ENCODE assay signal across 1 cellular context in the genomic region with DNA sequence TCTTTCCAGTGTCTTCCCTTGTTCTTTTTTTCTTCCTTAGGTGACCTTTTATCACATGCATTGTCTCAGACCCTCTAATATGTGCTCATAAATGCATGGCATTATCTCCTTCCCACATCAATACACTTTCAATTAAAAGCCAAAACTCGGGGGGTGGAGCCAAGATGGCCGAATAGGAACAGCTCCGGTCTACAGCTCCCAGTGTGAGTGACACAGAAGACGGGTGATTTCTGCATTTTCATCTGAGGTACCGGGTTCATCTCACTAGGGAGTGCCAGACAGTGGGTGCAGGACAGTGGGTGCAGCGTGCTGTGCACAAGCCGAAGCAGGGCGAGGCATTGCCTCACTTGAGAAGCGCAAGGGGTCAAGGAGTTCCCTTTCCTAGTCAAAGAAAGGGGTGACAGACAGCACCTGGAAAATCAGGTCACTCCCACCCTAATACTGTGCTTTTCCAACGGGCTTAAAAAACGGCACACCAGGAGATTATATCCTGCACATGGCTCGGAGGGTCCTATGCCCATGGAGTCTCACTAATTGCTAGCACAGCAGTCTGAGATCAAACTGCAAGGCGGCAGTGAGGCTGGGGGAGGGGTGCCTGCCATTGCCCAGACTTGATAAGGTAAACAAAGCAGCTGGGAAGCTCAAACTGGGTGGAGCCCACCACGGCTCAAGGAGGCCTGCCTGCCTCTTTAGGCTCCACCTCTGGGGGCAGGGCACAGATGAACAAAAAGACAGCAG.
TF ChIP-seq lines count a peak whose summit lies in the region.
"Not testable (repeated sequence)": the region's sequence is repeated elsewhere in the genome, so short reads cannot be mapped to it uniquely, and the experiment has no call there.

No MANE protein-coding gene starts in this region.

TF ChIP-seq in HepG2, 621 proteins besides CTCF, POLR2A, EP300 and RAD21 (continued from another document):
- TF ChIP-seq ZNF574 (CRISPR knock-in tag; IDR thresholded peaks at IDR 0.05) (0 out of 2 replicates have a peak, but pooled peaks have one; percentile 23), PAXIP1 (CRISPR knock-in tag; conservative IDR thresholded peaks at IDR 0.05) (peak; percentile 27; the same call in 1 of the 2 replicates), FOXA1 (CRISPR knock-in tag; IDR thresholded peaks at IDR 0.05) (peak; percentile 72), GATAD2A (CRISPR knock-in tag; IDR thresholded peaks at IDR 0.05) (peak; percentile 43; the same call in 1 of the 2 replicates), SALL1 (CRISPR knock-in tag; IDR thresholded peaks at IDR 0.05) (peak; percentile 48; the same call in 1 of the 2 replicates), HOXA3 (CRISPR knock-in tag; IDR thresholded peaks at IDR 0.05) (0 out of 2 replicates have a peak, but pooled peaks have one; percentile 27), SP5 (CRISPR knock-in tag; IDR thresholded peaks at IDR 0.05; ENCODE audit: borderline replicate concordance, low read depth) (0 out of 2 replicates have a peak, but pooled peaks have one; percentile 20), ZNF281 (CRISPR knock-in tag; IDR thresholded peaks at IDR 0.05; ENCODE audit: borderline replicate concordance) (peak; percentile 92), ZMYM4 (CRISPR knock-in tag; IDR thresholded peaks at IDR 0.05) (0 out of 2 replicates have a peak, but pooled peaks have one; percentile 25)
- not testable (repeated sequence) for TF ChIP-seq FOXA1 (IDR thresholded peaks at IDR 0.05)
- TF ChIP-seq, protein P1, sequence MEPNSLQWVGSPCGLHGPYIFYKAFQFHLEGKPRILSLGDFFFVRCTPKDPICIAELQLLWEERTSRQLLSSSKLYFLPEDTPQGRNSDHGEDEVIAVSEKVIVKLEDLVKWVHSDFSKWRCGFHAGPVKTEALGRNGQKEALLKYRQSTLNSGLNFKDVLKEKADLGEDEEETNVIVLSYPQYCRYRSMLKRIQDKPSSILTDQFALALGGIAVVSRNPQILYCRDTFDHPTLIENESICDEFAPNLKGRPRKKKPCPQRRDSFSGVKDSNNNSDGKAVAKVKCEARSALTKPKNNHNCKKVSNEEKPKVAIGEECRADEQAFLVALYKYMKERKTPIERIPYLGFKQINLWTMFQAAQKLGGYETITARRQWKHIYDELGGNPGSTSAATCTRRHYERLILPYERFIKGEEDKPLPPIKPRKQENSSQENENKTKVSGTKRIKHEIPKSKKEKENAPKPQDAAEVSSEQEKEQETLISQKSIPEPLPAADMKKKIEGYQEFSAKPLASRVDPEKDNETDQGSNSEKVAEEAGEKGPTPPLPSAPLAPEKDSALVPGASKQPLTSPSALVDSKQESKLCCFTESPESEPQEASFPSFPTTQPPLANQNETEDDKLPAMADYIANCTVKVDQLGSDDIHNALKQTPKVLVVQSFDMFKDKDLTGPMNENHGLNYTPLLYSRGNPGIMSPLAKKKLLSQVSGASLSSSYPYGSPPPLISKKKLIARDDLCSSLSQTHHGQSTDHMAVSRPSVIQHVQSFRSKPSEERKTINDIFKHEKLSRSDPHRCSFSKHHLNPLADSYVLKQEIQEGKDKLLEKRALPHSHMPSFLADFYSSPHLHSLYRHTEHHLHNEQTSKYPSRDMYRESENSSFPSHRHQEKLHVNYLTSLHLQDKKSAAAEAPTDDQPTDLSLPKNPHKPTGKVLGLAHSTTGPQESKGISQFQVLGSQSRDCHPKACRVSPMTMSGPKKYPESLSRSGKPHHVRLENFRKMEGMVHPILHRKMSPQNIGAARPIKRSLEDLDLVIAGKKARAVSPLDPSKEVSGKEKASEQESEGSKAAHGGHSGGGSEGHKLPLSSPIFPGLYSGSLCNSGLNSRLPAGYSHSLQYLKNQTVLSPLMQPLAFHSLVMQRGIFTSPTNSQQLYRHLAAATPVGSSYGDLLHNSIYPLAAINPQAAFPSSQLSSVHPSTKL (CRISPR knock-in tag; IDR thresholded peaks at IDR 0.05), result peak; percentile 68
- TF ChIP-seq, protein P2, sequence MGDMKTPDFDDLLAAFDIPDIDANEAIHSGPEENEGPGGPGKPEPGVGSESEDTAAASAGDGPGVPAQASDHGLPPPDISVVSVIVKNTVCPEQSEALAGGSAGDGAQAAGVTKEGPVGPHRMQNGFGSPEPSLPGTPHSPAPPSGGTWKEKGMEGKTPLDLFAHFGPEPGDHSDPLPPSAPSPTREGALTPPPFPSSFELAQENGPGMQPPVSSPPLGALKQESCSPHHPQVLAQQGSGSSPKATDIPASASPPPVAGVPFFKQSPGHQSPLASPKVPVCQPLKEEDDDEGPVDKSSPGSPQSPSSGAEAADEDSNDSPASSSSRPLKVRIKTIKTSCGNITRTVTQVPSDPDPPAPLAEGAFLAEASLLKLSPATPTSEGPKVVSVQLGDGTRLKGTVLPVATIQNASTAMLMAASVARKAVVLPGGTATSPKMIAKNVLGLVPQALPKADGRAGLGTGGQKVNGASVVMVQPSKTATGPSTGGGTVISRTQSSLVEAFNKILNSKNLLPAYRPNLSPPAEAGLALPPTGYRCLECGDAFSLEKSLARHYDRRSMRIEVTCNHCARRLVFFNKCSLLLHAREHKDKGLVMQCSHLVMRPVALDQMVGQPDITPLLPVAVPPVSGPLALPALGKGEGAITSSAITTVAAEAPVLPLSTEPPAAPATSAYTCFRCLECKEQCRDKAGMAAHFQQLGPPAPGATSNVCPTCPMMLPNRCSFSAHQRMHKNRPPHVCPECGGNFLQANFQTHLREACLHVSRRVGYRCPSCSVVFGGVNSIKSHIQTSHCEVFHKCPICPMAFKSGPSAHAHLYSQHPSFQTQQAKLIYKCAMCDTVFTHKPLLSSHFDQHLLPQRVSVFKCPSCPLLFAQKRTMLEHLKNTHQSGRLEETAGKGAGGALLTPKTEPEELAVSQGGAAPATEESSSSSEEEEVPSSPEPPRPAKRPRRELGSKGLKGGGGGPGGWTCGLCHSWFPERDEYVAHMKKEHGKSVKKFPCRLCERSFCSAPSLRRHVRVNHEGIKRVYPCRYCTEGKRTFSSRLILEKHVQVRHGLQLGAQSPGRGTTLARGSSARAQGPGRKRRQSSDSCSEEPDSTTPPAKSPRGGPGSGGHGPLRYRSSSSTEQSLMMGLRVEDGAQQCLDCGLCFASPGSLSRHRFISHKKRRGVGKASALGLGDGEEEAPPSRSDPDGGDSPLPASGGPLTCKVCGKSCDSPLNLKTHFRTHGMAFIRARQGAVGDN (CRISPR knock-in tag; IDR thresholded peaks at IDR 0.05), result peak; percentile 50
